In the genomic region with DNA sequence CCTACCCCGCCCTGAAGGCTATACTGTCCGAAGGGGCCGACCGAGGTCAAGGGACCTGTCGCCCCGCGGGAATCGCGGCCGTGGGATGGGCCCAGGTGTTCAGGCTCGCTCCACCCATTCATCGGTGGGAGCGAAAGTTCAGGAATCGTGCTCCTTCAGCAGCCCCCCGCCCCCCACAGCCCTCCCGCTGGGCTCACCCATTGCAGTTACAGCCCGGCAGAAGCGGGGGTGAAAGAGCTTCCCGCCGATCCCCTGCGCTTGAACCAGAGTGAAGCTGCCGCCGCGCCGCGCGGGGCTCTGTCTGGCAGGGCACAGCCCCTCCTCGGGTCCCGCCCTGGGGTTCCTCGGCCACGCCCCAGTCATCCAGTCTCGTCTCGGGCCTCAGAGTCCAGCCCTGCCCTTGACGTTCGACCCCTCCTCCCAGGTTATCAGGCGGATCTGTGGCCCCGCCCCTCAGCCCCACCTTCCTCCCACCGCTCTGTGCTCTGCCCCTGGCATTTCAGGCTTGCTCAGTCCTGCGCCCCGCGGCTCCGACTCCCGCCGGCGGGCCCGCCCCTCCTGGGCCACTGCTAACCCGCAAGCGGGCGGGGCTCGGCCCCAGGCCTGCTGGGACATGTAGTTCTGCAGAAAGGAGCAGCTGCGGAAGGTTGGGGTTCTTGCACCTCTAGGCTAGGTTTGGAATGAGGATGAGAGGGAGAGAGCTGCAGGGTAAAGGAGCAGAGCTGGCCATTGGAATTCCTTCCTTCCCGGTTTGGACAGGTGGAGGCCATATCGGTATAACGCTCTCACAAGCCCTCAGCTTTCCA, we compare ENCODE assay signal across 8 cellular contexts. TPM values are rescaled to one million over a fixed set of nuclear protein-coding genes. Genes with fewer than 3 reads are reported as not detected.
DNase-seq lines count a peak whose midpoint lies in the region; TF ChIP-seq lines count a peak whose summit lies in the region.

A gene (minus strand): TSS at position 303 of the 806 bp plus-strand sequence. CDS start 3,955 bp downstream, outside the sequence.

- no peak within 1 kb of the TSS for H2BK20ac ChIP-seq in H9 (ENCODE audit: low read depth, low read length, poor library complexity, severe bottlenecking)

- H4K91ac ChIP-seq in H9 (ENCODE audit: insufficient read length, low read depth, low read length), result no peak within 1 kb of the TSS

- H3K9ac ChIP-seq in H9 (ENCODE audit: extremely low read depth, insufficient read length, low read length), result no peak within 1 kb of the TSS
- H3K9ac ChIP-seq in subcutaneous abdominal adipose tissue (ENCODE audit: low read length in 5 of 5), result peak within 1 kb of the TSS; percentile 26 to 90 (median 80)

- H2BK120ac ChIP-seq in H9 (ENCODE audit: low read depth, low read length, poor library complexity, severe bottlenecking), result no peak within 1 kb of the TSS

- no peak within 1 kb of the TSS for H2BK15ac ChIP-seq in H9 (ENCODE audit: low read depth, low read length)

- H3K18ac ChIP-seq in H9 (ENCODE audit: insufficient read length, low read depth, low read length), result no peak within 1 kb of the TSS

- no peaks in the 10 kb centered on the region for H4K20me1 ChIP-seq in H9 (ENCODE audit: control insufficient read depth, insufficient read depth, insufficient read length)

- peak within 1 kb of the TSS; percentile 80 for H3K4me2 ChIP-seq in H9 (ENCODE audit: insufficient read depth, insufficient read length, low read length)

- H2BK5ac ChIP-seq in H9 (ENCODE audit: insufficient read length, low read length), result no peak within 1 kb of the TSS

- no peak within 1 kb of the TSS for H4K8ac ChIP-seq in H9 (replicated peaks; ENCODE audit: insufficient read length, low read depth, low read length)

- no peak within 1 kb of the TSS for H3K23ac ChIP-seq in H9 (ENCODE audit: insufficient read length, low read depth, low read length)

- TF ChIP-seq CTCF in H9 (conservative IDR thresholded peaks at IDR 0.05), result no peak

- H3K36me3 Mint-ChIP-seq in H9 (ENCODE audit: insufficient read depth in 1 of 3, low read depth in 3 of 3), result peaks cover 3 to 7% (median 3%) of the 10 kb centered on the region in 3 experiments; a peak in 6 of 7 replicates

- peaks cover under 1% of the 10 kb centered on the region; the same call in 1 of the 2 replicates for H3K27me3 ChIP-seq in H9 (ENCODE audit: insufficient read depth, low read length)
- peaks cover 24% of the 10 kb centered on the region for H3K27me3 ChIP-seq in neuron (ENCODE audit: insufficient read depth, low read length)
- H3K27me3 ChIP-seq in subcutaneous abdominal adipose tissue (ENCODE audit: control insufficient read depth in 5 of 5, insufficient read depth in 4 of 5, low read length in 5 of 5), result no peaks in the 10 kb centered on the region

- no peaks in the 10 kb centered on the region for H3K79me1 ChIP-seq in H9 (ENCODE audit: insufficient read depth, low read depth, low read length, poor library complexity, severe bottlenecking)

- H3K9me3 ChIP-seq in H9 (ENCODE audit: control insufficient read depth, low read depth, low read length) (no peaks in the 10 kb centered on the region), neuron (ENCODE audit: low read length) (peaks cover 3% of the 10 kb centered on the region), subcutaneous abdominal adipose tissue (ENCODE audit: control insufficient read depth in 5 of 5, low read length in 5 of 5) (peaks cover 0 to 2% (median 0%) of the 10 kb centered on the region in 5 donors)

- no peak within 1 kb of the TSS for H2AK5ac ChIP-seq in H9 (ENCODE audit: insufficient read length, low read length)

- H3K4me1 ChIP-seq in H9 (ENCODE audit: insufficient read depth, low read length), result 0 out of 2 replicates have a peak, but pooled peaks cover 4% of the 10 kb centered on the region
- peaks cover 17% of the 10 kb centered on the region for H3K4me1 ChIP-seq in neuron (ENCODE audit: insufficient read depth, low read length)
- H3K4me1 ChIP-seq in subcutaneous abdominal adipose tissue (ENCODE audit: control insufficient read depth in 5 of 5, insufficient read depth in 5 of 5, low read length in 5 of 5), result peaks cover 5 to 51% (median 46%) of the 10 kb centered on the region in 5 donors

- no peaks in the 10 kb centered on the region for H3K79me2 ChIP-seq in H9 (ENCODE audit: insufficient read depth, low read length)

- peaks cover 34% of the 10 kb centered on the region for H3K23me2 ChIP-seq in H9 (ENCODE audit: insufficient read length, low read depth, low read length, poor library complexity, severe bottlenecking)

- no peak within 1 kb of the TSS for H2BK12ac ChIP-seq in H9 (ENCODE audit: insufficient read length, low read depth, low read length)

- no peak within 1 kb of the TSS for H3K4ac ChIP-seq in H9 (ENCODE audit: low read depth, low read length)

- H3K36me3 ChIP-seq in neuron (ENCODE audit: insufficient read depth, low read length), result peaks cover 1% of the 10 kb centered on the region
- peaks cover 0 to 7% (median 4%) of the 10 kb centered on the region in 5 donors for H3K36me3 ChIP-seq in subcutaneous abdominal adipose tissue (ENCODE audit: control insufficient read depth in 5 of 5, insufficient read depth in 5 of 5, low read length in 5 of 5)

- peak within 1 kb of the TSS; percentile 59 for H3K4me3 ChIP-seq in neuron (ENCODE audit: low read length)
- peak within 1 kb of the TSS; percentile 75 to 93 (median 84) for H3K4me3 ChIP-seq in subcutaneous abdominal adipose tissue (ENCODE audit: low read depth in 1 of 5, low read length in 5 of 5)

- H3K14ac ChIP-seq in H9 (ENCODE audit: insufficient read depth, low read length), result no peak within 1 kb of the TSS

- peaks cover 39% of the 10 kb centered on the region for H3K27me3 Mint-ChIP-seq in H9 (ENCODE audit: low read depth)

- H4K5ac ChIP-seq in H9 (ENCODE audit: insufficient read length, low read depth, low read length), result no peak within 1 kb of the TSS

- H2AFZ ChIP-seq in H9 (ENCODE audit: low read length) (peak within 1 kb of the TSS; percentile 48), neuron (ENCODE audit: low read depth, low read length) (peak within 1 kb of the TSS; percentile 76)

- in situ Hi-C loops in G401 (cut with HindIII; ENCODE audit: low sequenced_read_pairs), result no loop called here

- H3K9me3 Mint-ChIP-seq in H9, result no peaks in the 10 kb centered on the region; a peak in 1 of 5 replicates

- H3K27ac ChIP-seq in H9 (ENCODE audit: insufficient read length, low read depth, low read length) (no peak within 1 kb of the TSS), subcutaneous abdominal adipose tissue (ENCODE audit: low read depth, low read length) (peak within 1 kb of the TSS; percentile 37)

- WGBS in H9 (ENCODE audit: extremely low coverage, insufficient read length, low lambda C conversion rate), result no CpG with 5 or more reads among the region's 54 CpGs

- no peak within 1 kb of the TSS; a peak in 2 of 7 replicates for H3K27ac Mint-ChIP-seq in H9

- peaks cover 25 to 41% of the 10 kb centered on the region in 2 experiments for H3K4me1 Mint-ChIP-seq in H9

- no peak within 1 kb of the TSS for H3T11ph ChIP-seq in H9 (ENCODE audit: low read length)

- H3K4me3 Mint-ChIP-seq in H9, result peak within 1 kb of the TSS; percentile 82 to 96

- no peak within 1 kb of the TSS for H3K56ac ChIP-seq in H9 (ENCODE audit: insufficient read length, low read depth, low read length)

- peak; percentile 94 for DNase-seq in G401 (ENCODE audit: low spot score)
- peak; percentile 99 for DNase-seq in H9
- peak; percentile 97 for DNase-seq in M059J (ENCODE audit: low read depth)
- DNase-seq in SHP77 treated with DMSO at 0.1 percent for 48 hours (lab: John Stamatoyannopoulos, UW), result peak; percentile 67
- peak; percentile 97 for DNase-seq in activated gamma-delta T cell treated with Interleukin-2 at 50 U/mL for 16 hours
- DNase-seq in foreskin melanocyte, result peak; percentile 77

RNA-seq across cellular contexts. Expression of the gene that starts here (rescaled TPM):
- total RNA-seq in G401 (2014; rRNA removed; shearing (Covaris generic)), result 0.80 and 0.92 TPM in 2 replicates
- total RNA-seq in H9 (2021), result 5.6 and 5.7 TPM in 2 replicates
- total RNA-seq in M059J (2014; rRNA removed; shearing (Covaris generic)), result 1.5 and 3.6 TPM in 2 replicates

Comparison
In these comparisons a context has a peak if more than half of its experiments do, and no peak if none do; other contexts are left out.
1. Peak in DNase-seq in G401; RNA of the gene not detected or under 1 TPM.